ENCODE assay signal across 16 cellular contexts in genomic region chr2:97967216-97967592, GRCh38. TPM values are rescaled to one million over a fixed set of nuclear protein-coding genes. Genes with fewer than 3 reads are reported as not detected.
DNase-seq lines count a peak whose midpoint lies in the region; ATAC-seq and TF ChIP-seq lines count a peak whose summit lies in the region.
"Had no signal": no experiment of that assay in that cellular context is flagged by ENCODE, and none has a peak within 500 bp of the region (broad histone marks: within the 10 kb centered on the region; RNA-seq: fewer than 3 reads in every experiment).

No MANE protein-coding gene starts in this region.

- CTCF ChIA-PET in T-cell (lab: Charles Lee) = no interaction called here

- intact Hi-C loops in psoas muscle (cut with DNase I) = loop anchor here in 1 of 2 donors (5.0 kb wide), 1 partner anchor 40 kb away; no protein-coding TSS in a partner anchor

- H3K4me1 ChIP-seq in psoas muscle = peaks cover 63% of the 10 kb centered on the region

- TF ChIP-seq CTCF in psoas muscle (IDR thresholded peaks at IDR 0.05) = no peak

- H3K4me1 Mint-ChIP-seq in IgD-negative memory B cell (peaks cover 61 to 75% (median 75%) of the 10 kb centered on the region in 3 donors), T-cell (peaks cover 80 to 87% (median 83%) of the 10 kb centered on the region in 3 donors)

- POLR2A ChIA-PET in T-cell (lab: Charles Lee) = no interaction called here

- no peaks in the 10 kb centered on the region for H3K9me3 ChIP-seq in psoas muscle
- H3K9me3 ChIP-seq: heart left ventricle had no signal

- peaks cover 5% of the 10 kb centered on the region for H3K36me3 Mint-ChIP-seq in IgD-negative memory B cell
- H3K36me3 Mint-ChIP-seq in T-cell = peaks cover 4% of the 10 kb centered on the region
- H3K36me3 Mint-ChIP-seq: activated naive CD4-positive, alpha-beta T cell treated with anti-CD3 and anti-CD28 coated beads, Interleukin-2, amount 50 U/mL, for 72 hours had no signal

- peak overlapping the region; percentile 55 for H3K27ac ChIP-seq in psoas muscle
- H3K27ac ChIP-seq: GM23248, heart left ventricle had no signal

- ATAC-seq in GM19328 (IDR thresholded peaks at IDR 0.05; ENCODE audit: unreplicated experiment) (peak; percentile 23), HG02642 (IDR thresholded peaks at IDR 0.05; ENCODE audit: poor library complexity, unreplicated experiment) (peak; percentile 8), psoas muscle (no peak), T-cell (replicated peaks in 1 of 4) (no peak)
- ATAC-seq: right cardiac atrium had no signal

- H3K9me3 Mint-ChIP-seq in IgD-negative memory B cell (no peaks in the 10 kb centered on the region), T-cell (no peaks in the 10 kb centered on the region)

- H3K27me3 Mint-ChIP-seq in IgD-negative memory B cell (no peaks in the 10 kb centered on the region), T-cell (no peaks in the 10 kb centered on the region)

- H3K4me3 ChIP-seq in psoas muscle = no peak overlapping the region
- H3K4me3 ChIP-seq: GM23248, heart left ventricle had no signal

- peak overlapping the region in 2 of 4 donors; percentile 10 to 80 for H3K4me3 Mint-ChIP-seq in IgD-negative memory B cell
- no peak overlapping the region for H3K4me3 Mint-ChIP-seq in T-cell
- H3K4me3 Mint-ChIP-seq: nephron had no signal

- H3K27ac Mint-ChIP-seq in IgD-negative memory B cell (peak overlapping the region; percentile 26 to 78 (median 67)), T-cell (no peak overlapping the region)
- H3K27ac Mint-ChIP-seq: activated naive CD4-positive, alpha-beta T cell treated with anti-CD3 and anti-CD28 coated beads, Interleukin-2, amount 50 U/mL, for 72 hours had no signal

- no peaks in the 10 kb centered on the region for H3K36me3 ChIP-seq in psoas muscle (ENCODE audit: insufficient read depth in 1 of 2, low read depth in 1 of 2)
- H3K36me3 ChIP-seq: heart left ventricle had no signal

- no peak for DNase-seq in psoas muscle
- no peak for DNase-seq in activated CD8-positive, alpha-beta memory T cell treated with anti-CD3 and anti-CD28 coated beads, Interleukin-2, amount 50 U/mL, for 4 hours
- DNase-seq in stimulated activated CD4-positive, alpha-beta T cell treated with anti-CD3 and anti-CD28 coated beads, Interleukin-2, amount 100 ng/mL, for 24 hours = no peak
- no peak for DNase-seq in T-cell
- no peak for DNase-seq in DMS 273 (lab: John Stamatoyannopoulos, UW; ENCODE audit: unreplicated experiment)
- DNase-seq: C1 segment of cervical spinal cord, heart left ventricle, NCI-H146, NCI-H748 treated with DMSO at 0.1 percent for 48 hours, right cardiac atrium had no signal

- H3K27me3 ChIP-seq in psoas muscle (ENCODE audit: insufficient read depth in 3 of 3, low read length in 2 of 3) = no peaks in the 10 kb centered on the region
- H3K27me3 ChIP-seq: heart left ventricle had no signal

RNA-seq across cellular contexts. Expression of gene TMEM131, which starts 28.5 kb away (rescaled TPM):
- polyA plus RNA-seq in IgD-negative memory B cell (24.9 TPM), psoas muscle (10 to 100 TPM in 1 of 3 donors, 1 to 10 TPM in 2; 7.7 to 16.3 (median 7.8) TPM)
- total RNA-seq in psoas muscle (10 to 100 TPM; 20.1 to 33.3 (median 27.0) TPM), T-cell (10 to 100 TPM; 39.3 to 43.9 (median 41.1) TPM)

Comparison
In these comparisons a context has a peak if more than half of its experiments do, and no peak if none do; other contexts are left out.
1. ATAC-seq: peak in GM19328 (single experiment) and HG02642 (single experiment); none in psoas muscle (0 of 4) and T-cell (0 of 4).
2. H3K27ac Mint-ChIP-seq: peak in IgD-negative memory B cell (3 of 3); none in T-cell (0 of 2).